ENCODE assay signal across 28 cellular contexts in the genomic region with DNA sequence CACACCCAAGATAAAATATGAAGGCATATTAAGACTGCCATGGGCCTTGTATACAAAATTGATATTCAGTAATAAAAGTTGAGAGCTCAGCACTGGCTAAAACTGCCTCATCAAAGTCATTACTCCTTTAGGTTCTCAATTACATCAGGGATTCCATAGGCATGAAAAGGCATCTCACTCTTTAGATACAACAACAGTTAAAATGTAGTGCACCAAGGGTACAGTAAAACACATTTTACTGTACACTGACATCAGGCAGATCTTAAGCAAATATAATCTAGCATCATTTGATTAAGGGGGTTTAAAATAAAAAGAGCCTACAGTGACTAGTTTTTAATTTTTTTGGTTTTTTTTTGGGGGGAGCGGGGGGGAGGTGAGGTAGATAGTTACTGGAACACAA.
A peak's percentile ranks its signal among the peaks of the same experiment; 100 is the strongest.
DNase-seq lines count a peak whose midpoint lies in the region; ATAC-seq and TF ChIP-seq lines count a peak whose summit lies in the region.
"Had no signal": no experiment of that assay in that cellular context is flagged by ENCODE, and none has a peak within 500 bp of the region (broad histone marks: within the 10 kb centered on the region; RNA-seq: fewer than 3 reads in every experiment).

No MANE protein-coding gene starts in this region.

- peak overlapping the region; percentile 35 for H3K4me2 ChIP-seq in osteoblast (ENCODE audit: insufficient read depth, low read length)

- peaks cover 45 to 56% (median 47%) of the 10 kb centered on the region in 3 donors for H3K4me1 Mint-ChIP-seq in IgD-negative memory B cell

- H3K9me3 Mint-ChIP-seq in IgD-negative memory B cell: no peaks in the 10 kb centered on the region
- H3K9me3 Mint-ChIP-seq: activated CD4-positive, alpha-beta memory T cell treated with anti-CD3 and anti-CD28 coated beads for 36 hours; CD8-positive, alpha-beta memory T cell; naive thymus-derived CD4-positive, alpha-beta T cell; WTC11 had no signal

- H3K4me1 ChIP-seq in adipocyte (ENCODE audit: control insufficient read depth, insufficient read depth, low read length): peaks cover 22% of the 10 kb centered on the region
- peaks cover 16% of the 10 kb centered on the region for H3K4me1 ChIP-seq in osteoblast (ENCODE audit: insufficient read depth, low read length)

- ATAC-seq in esophagus mucosa: no peak
- ATAC-seq: gastroesophageal sphincter; naive thymus-derived CD4-positive, alpha-beta T cell; stimulated activated memory B cell treated with anti-CD40 and anti-IgM and Interleukin-4, amounts not matched to agents 10 μg/mL and 1 μg/mL and 100 μg/mL, for 72 hours; WTC11 had no signal

- peaks cover 85% of the 10 kb centered on the region for H3K79me2 ChIP-seq in osteoblast (ENCODE audit: insufficient read depth, low read length)

- no peak overlapping the region for H3K4me3 ChIP-seq in adipocyte (ENCODE audit: low read length)
- H3K4me3 ChIP-seq in osteoblast (ENCODE audit: insufficient read depth, low read length): no peak overlapping the region
- H3K4me3 ChIP-seq: cardiac muscle cell, dorsolateral prefrontal cortex, gastroesophageal sphincter, sigmoid colon, thyroid gland had no signal

- DNase-seq in EL (peak; percentile 11), adipocyte (ENCODE audit: low read depth) (peak; percentile 19), osteoblast (ENCODE audit: insufficient read length, low spot score, missing footprints) (no peak), activated T-cell treated with anti-CD3 and anti-CD28 coated beads for 4 hours (no peak), KG1 (lab: John Stamatoyannopoulos, UW) (no peak)
- DNase-seq: activated CD4-positive, alpha-beta memory T cell treated with anti-CD3 and anti-CD28 coated beads for 36 hours; activated naive CD4-positive, alpha-beta T cell treated with Interleukin-2 at 50 U/mL for 16 hours; amygdala; CD8-positive, alpha-beta memory T cell; dorsolateral prefrontal cortex; GOT3; Karpas-422; kidney glomerular epithelial cell; naive thymus-derived CD4-positive, alpha-beta T cell; NCI-H1417 treated with DMSO at 0.1 percent for 48 hours; NCI-H2107; NCI-H526; posterior cingulate gyrus; SIG-M5; sigmoid colon; T-helper 2 cell; thyroid gland had no signal

- H3K27me3 Mint-ChIP-seq in IgD-negative memory B cell: no peaks in the 10 kb centered on the region
- H3K27me3 Mint-ChIP-seq: activated CD4-positive, alpha-beta memory T cell treated with anti-CD3 and anti-CD28 coated beads for 36 hours; CD8-positive, alpha-beta memory T cell; stimulated activated memory B cell treated with anti-CD40 and anti-IgM and Interleukin-4, amounts not matched to agents 10 μg/mL and 1 μg/mL and 100 μg/mL, for 72 hours had no signal

- H4K20me1 ChIP-seq in osteoblast (ENCODE audit: insufficient read depth, low read length): peaks cover 22% of the 10 kb centered on the region

- peak overlapping the region in 2 of 3 donors; percentile 35 to 41 for H3K27ac Mint-ChIP-seq in IgD-negative memory B cell
- H3K27ac Mint-ChIP-seq: activated CD4-positive, alpha-beta memory T cell treated with anti-CD3 and anti-CD28 coated beads for 36 hours; naive thymus-derived CD4-positive, alpha-beta T cell; WTC11 had no signal

- H3K27me3 ChIP-seq in adipocyte (replicated peaks; ENCODE audit: control insufficient read depth, insufficient read depth, low read length): no peaks in the 10 kb centered on the region
- no peaks in the 10 kb centered on the region for H3K27me3 ChIP-seq in osteoblast (ENCODE audit: insufficient read depth, low read length)
- H3K27me3 ChIP-seq: cardiac muscle cell, dorsolateral prefrontal cortex, gastroesophageal sphincter, sigmoid colon, thyroid gland had no signal

- peaks cover 3% of the 10 kb centered on the region for H3K36me3 Mint-ChIP-seq in IgD-negative memory B cell
- H3K36me3 Mint-ChIP-seq: activated CD4-positive, alpha-beta memory T cell treated with anti-CD3 and anti-CD28 coated beads for 36 hours; CD8-positive, alpha-beta memory T cell; naive thymus-derived CD4-positive, alpha-beta T cell; stimulated activated memory B cell treated with anti-CD40 and anti-IgM and Interleukin-4, amounts not matched to agents 10 μg/mL and 1 μg/mL and 100 μg/mL, for 72 hours; WTC11 had no signal

- peak overlapping the region; percentile 30 for H3K27ac ChIP-seq in osteoblast (ENCODE audit: low read depth, low read length)
- H3K27ac ChIP-seq: cardiac muscle cell, dorsolateral prefrontal cortex, gastroesophageal sphincter, sigmoid colon, thyroid gland had no signal

- no peak overlapping the region for H2AFZ ChIP-seq in osteoblast (ENCODE audit: low read length)

- no peak for TF ChIP-seq CTCF in osteoblast (IDR thresholded peaks at IDR 0.05; ENCODE audit: extremely low read depth, low read depth, low read length)

- H3K9ac ChIP-seq in adipocyte (ENCODE audit: low read length): no peak overlapping the region

- H3K36me3 ChIP-seq in adipocyte (ENCODE audit: control insufficient read depth, insufficient read depth, low read length, severe bottlenecking) (no peaks in the 10 kb centered on the region), osteoblast (ENCODE audit: insufficient read depth, low read length) (no peaks in the 10 kb centered on the region)
- H3K36me3 ChIP-seq: cardiac muscle cell, gastroesophageal sphincter, sigmoid colon, thyroid gland had no signal

- peak overlapping the region in 1 of 4 donors; percentile 4 for H3K4me3 Mint-ChIP-seq in IgD-negative memory B cell
- H3K4me3 Mint-ChIP-seq: activated CD4-positive, alpha-beta memory T cell treated with anti-CD3 and anti-CD28 coated beads for 36 hours; CD8-positive, alpha-beta memory T cell; naive thymus-derived CD4-positive, alpha-beta T cell; stimulated activated memory B cell treated with anti-CD40 and anti-IgM and Interleukin-4, amounts not matched to agents 10 μg/mL and 1 μg/mL and 100 μg/mL, for 72 hours; WTC11 had no signal

- H3K9me3 ChIP-seq in adipocyte (ENCODE audit: control insufficient read depth, low read length): no peaks in the 10 kb centered on the region
- H3K9me3 ChIP-seq in osteoblast (ENCODE audit: low read depth, low read length): no peaks in the 10 kb centered on the region
- H3K9me3 ChIP-seq: gastroesophageal sphincter, sigmoid colon, thyroid gland had no signal

Comparison
In these comparisons a context has a peak if more than half of its experiments do, and no peak if none do; other contexts are left out.
1. DNase-seq: peak in EL (single experiment) and adipocyte (single experiment); none in osteoblast (single experiment), activated T-cell treated with anti-CD3 and anti-CD28 coated beads for 4 hours (single experiment) and KG1 (single experiment).